In the genomic region with DNA sequence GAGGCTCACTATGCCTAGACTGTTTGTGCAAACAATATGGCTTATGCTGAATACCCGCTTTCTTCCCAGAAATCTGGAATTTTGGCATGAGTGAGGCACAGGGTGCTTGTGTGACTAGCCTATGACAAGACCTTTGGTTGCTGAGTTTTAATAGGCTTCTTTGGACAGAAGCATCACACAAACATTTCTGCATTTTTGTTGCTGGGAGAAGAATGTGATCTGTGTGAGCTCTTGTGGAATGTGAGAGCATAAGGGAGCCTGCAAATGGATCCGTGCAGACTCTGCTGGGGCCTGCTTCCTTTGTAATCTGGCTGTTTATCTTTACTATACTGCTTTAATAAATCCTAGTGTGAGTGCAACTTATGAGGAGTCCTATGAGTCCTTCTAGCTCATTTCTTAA, we compare ENCODE assay signal across 1 cellular context.
TF ChIP-seq lines count a peak whose summit lies in the region.

No MANE protein-coding gene starts in this region.

TF ChIP-seq in IMR-90, 13 proteins besides CTCF, POLR2A, EP300 and RAD21:
- TF ChIP-seq MAFK (IDR thresholded peaks at IDR 0.05; ENCODE audit: low read depth, low read length) (no peak), FOS (IDR thresholded peaks at IDR 0.05; ENCODE audit: low read depth, low read length) (no peak), SMC3 (IDR thresholded peaks at IDR 0.05; ENCODE audit: low read depth, low read length) (no peak), BHLHE40 (IDR thresholded peaks at IDR 0.05; ENCODE audit: low read depth, low read length) (peak; percentile 10; the same call in 1 of the 2 replicates), ELK1 (IDR thresholded peaks at IDR 0.05; ENCODE audit: borderline replicate concordance, low read depth, low read length) (no peak)
- TF ChIP-seq, protein P1, sequence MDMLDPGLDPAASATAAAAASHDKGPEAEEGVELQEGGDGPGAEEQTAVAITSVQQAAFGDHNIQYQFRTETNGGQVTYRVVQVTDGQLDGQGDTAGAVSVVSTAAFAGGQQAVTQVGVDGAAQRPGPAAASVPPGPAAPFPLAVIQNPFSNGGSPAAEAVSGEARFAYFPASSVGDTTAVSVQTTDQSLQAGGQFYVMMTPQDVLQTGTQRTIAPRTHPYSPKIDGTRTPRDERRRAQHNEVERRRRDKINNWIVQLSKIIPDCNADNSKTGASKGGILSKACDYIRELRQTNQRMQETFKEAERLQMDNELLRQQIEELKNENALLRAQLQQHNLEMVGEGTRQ (IDR thresholded peaks at IDR 0.05; ENCODE audit: low read depth, low read length) = no peak
